Comparison of ENCODE assay signal across 14 cellular contexts in the genomic region with DNA sequence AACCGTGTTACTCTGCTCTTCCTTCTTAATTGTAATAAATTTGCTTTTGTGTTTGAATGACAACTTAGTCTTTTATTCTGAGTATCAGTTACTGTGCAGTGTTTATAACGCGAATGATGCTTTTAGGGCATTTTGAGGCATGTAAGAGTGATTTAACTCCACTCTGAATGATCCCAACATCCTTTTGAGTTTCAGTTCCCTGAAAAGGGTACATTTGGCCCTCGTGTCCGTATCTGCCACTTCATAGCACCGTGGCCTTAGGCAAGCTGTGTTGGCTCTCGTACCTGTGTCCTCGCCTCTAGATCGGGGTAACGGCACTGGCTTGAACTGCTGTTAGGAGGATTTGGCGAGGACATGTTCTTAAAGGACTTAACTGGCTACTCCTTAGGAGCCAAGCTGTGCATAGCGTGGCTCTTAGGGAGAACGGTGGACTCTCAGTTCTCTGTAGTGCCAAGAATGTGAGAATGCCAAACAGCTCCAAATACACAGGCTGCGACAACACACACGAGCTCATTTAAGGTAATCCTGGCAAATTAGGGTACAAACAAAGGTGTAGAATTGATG.
DNase-seq lines count a peak whose midpoint lies in the region; ATAC-seq and TF ChIP-seq lines count a peak whose summit lies in the region.
"Had no signal": no experiment of that assay in that cellular context is flagged by ENCODE, and none has a peak within 500 bp of the region (broad histone marks: within the 10 kb centered on the region; RNA-seq: fewer than 3 reads in every experiment).

No MANE protein-coding gene starts in this region.

- H3K27me3 ChIP-seq in Karpas-422 (ENCODE audit: low read length) (no peaks in the 10 kb centered on the region), psoas muscle (ENCODE audit: insufficient read depth in 3 of 3, low read length in 2 of 3) (no peaks in the 10 kb centered on the region)
- H3K27me3 ChIP-seq: foreskin keratinocyte, Peyer's patch, upper lobe of left lung had no signal

- H3K4me1 Mint-ChIP-seq in activated CD4-positive, alpha-beta T cell treated with anti-CD3 and anti-CD28 coated beads, Interleukin-2, amount 10 ng/mL, durations not matched to agents 24 days and 14 days = peaks cover 61% of the 10 kb centered on the region

- H3K4me3 ChIP-seq in Karpas-422 (ENCODE audit: low read length) (no peak overlapping the region), psoas muscle (peak overlapping the region; percentile 23)
- H3K4me3 ChIP-seq: Peyer's patch, upper lobe of left lung had no signal

- H3K36me3 Mint-ChIP-seq in activated CD4-positive, alpha-beta T cell treated with anti-CD3 and anti-CD28 coated beads, Interleukin-2, amount 10 ng/mL, durations not matched to agents 24 days and 14 days (ENCODE audit: low read depth) = peaks cover 37% of the 10 kb centered on the region

- peak in 3 of 4 donors; percentile 37 to 77 (median 71) for ATAC-seq in psoas muscle
- no peak for ATAC-seq in GM21825 (IDR thresholded peaks at IDR 0.05; ENCODE audit: unreplicated experiment)
- ATAC-seq: foreskin keratinocyte had no signal

- no peaks in the 10 kb centered on the region for H3K27me3 Mint-ChIP-seq in activated CD4-positive, alpha-beta T cell treated with anti-CD3 and anti-CD28 coated beads, Interleukin-2, amount 10 ng/mL, durations not matched to agents 24 days and 14 days

- DNase-seq in activated CD4-positive, alpha-beta T cell treated with anti-CD3 and anti-CD28 coated beads, Interleukin-2, amount 10 ng/mL, durations not matched to agents 24 days and 14 days = no peak
- DNase-seq in activated CD4-positive, alpha-beta T cell treated with anti-CD3 and anti-CD28 coated beads for 48 hours = no peak
- no peak for DNase-seq in Karpas-422
- peak; percentile 40 for DNase-seq in cerebellar cortex (ENCODE audit: low spot score)
- peak in 1 of 2 donors; percentile 53 for DNase-seq in psoas muscle
- no peak for DNase-seq in GOT3 (lab: John Stamatoyannopoulos, UW)
- DNase-seq in HuH-7 (ENCODE audit: low spot score) = no peak
- DNase-seq: DMS53; effector CD4-positive, alpha-beta T cell; foreskin keratinocyte; MM.1S; Peyer's patch; upper lobe of left lung had no signal

- 37 to 46% (median 42%) methylated on average over 15 of the region's 15 CpGs for WGBS in psoas muscle, 3 donors

- H3K79me2 ChIP-seq in Karpas-422 (ENCODE audit: low read length) = peaks cover 95% of the 10 kb centered on the region

- no peak overlapping the region for H2AFZ ChIP-seq in Karpas-422 (ENCODE audit: low read length)

- H3K9ac ChIP-seq in Karpas-422 (ENCODE audit: low read length) = no peak overlapping the region

- no peaks in the 10 kb centered on the region for H3K9me2 ChIP-seq in Karpas-422 (replicated peaks; ENCODE audit: insufficient read depth, low read length)

- peak overlapping the region; percentile 10 for H3K4me3 Mint-ChIP-seq in activated CD4-positive, alpha-beta T cell treated with anti-CD3 and anti-CD28 coated beads, Interleukin-2, amount 10 ng/mL, durations not matched to agents 24 days and 14 days

- peaks cover 50% of the 10 kb centered on the region for H3K4me1 ChIP-seq in Karpas-422 (ENCODE audit: low read length)
- peaks cover 40% of the 10 kb centered on the region for H3K4me1 ChIP-seq in psoas muscle

- no peak overlapping the region for H3K4me2 ChIP-seq in Karpas-422 (ENCODE audit: low read depth, low read length, poor library complexity, severe bottlenecking)

- H3K9me3 ChIP-seq in Karpas-422 (ENCODE audit: low read length) (no peaks in the 10 kb centered on the region), psoas muscle (no peaks in the 10 kb centered on the region)
- H3K9me3 ChIP-seq: Peyer's patch, upper lobe of left lung had no signal

- TF ChIP-seq CTCF in psoas muscle (IDR thresholded peaks at IDR 0.05) = no peak

- peak overlapping the region; percentile 72 for H3K27ac Mint-ChIP-seq in activated CD4-positive, alpha-beta T cell treated with anti-CD3 and anti-CD28 coated beads, Interleukin-2, amount 10 ng/mL, durations not matched to agents 24 days and 14 days

- H4K20me1 ChIP-seq in Karpas-422 (ENCODE audit: insufficient read depth, low read depth, low read length) = peaks cover 11% of the 10 kb centered on the region

- H3K36me3 ChIP-seq in Karpas-422 (ENCODE audit: insufficient read depth, low read length) (peaks cover 15% of the 10 kb centered on the region; the same call in 1 of the 2 replicates), psoas muscle (ENCODE audit: insufficient read depth in 1 of 2, low read depth in 1 of 2) (peaks cover 0 to 19% of the 10 kb centered on the region in 2 donors)

- intact Hi-C loops in activated CD4-positive, alpha-beta T cell treated with anti-CD3 and anti-CD28 coated beads, Interleukin-2, amount 10 ng/mL, durations not matched to agents 24 days and 14 days (cut with micrococcal nuclease) = no loop called here
- intact Hi-C loops in psoas muscle (cut with DNase I) = no loop called here

- no peaks in the 10 kb centered on the region for H3K9me3 Mint-ChIP-seq in activated CD4-positive, alpha-beta T cell treated with anti-CD3 and anti-CD28 coated beads, Interleukin-2, amount 10 ng/mL, durations not matched to agents 24 days and 14 days

- H3K27ac ChIP-seq in Karpas-422 (ENCODE audit: low read length) = peak overlapping the region; percentile 10; the same call in 1 of the 2 replicates
- H3K27ac ChIP-seq in psoas muscle = peak overlapping the region; percentile 4
- H3K27ac ChIP-seq: foreskin keratinocyte, Peyer's patch had no signal
